ENCODE assay signal across 2 cellular contexts in the genomic region with DNA sequence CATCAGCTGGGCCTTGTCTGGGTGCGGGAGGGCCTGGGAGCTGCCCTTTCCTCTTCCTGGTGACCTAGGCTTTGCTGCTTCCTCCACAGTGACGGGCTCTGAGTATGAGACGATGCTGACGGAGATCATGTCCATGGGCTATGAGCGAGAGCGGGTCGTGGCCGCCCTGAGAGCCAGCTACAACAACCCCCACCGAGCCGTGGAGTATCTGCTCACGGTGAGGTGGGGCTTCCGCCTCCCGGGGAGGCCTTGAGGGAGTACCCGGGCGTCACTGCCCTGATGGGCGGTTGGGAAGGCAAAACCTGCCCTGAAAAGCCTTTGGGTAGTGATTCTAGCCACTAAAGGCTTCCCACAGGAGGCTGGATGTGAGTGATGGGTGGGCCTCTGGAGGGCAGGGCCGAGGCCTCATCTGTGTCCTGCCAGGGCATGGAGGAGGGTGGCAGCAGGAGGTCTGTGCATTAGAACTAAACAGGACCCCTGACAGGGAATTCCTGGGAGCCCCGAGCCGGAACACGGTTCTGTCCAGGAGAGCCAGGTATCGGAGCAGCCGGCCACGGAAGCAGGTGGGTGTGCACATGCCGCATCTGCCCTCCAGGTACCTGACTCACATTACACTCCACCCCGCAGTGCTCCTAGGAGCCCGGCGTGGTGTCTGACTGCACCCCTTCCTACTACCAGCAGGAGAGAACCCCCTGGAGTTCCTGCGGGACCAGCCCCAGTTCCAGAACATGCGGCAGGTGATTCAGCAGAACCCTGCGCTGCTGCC.
A peak's percentile ranks its signal among the peaks of the same experiment; 100 is the strongest.
TF ChIP-seq lines count a peak whose summit lies in the region.

No MANE protein-coding gene starts in this region.

TF ChIP-seq in WTC11, 78 proteins besides CTCF, POLR2A, EP300 and RAD21:
- TF ChIP-seq SOX15 (CRISPR knock-in tag; IDR thresholded peaks at IDR 0.05) = no peak
- TF ChIP-seq TEAD1 (CRISPR knock-in tag; IDR thresholded peaks at IDR 0.05) = no peak
- TF ChIP-seq ATF1 (CRISPR knock-in tag; IDR thresholded peaks at IDR 0.05) = no peak
- TF ChIP-seq, protein P1, sequence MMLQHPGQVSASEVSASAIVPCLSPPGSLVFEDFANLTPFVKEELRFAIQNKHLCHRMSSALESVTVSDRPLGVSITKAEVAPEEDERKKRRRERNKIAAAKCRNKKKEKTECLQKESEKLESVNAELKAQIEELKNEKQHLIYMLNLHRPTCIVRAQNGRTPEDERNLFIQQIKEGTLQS (CRISPR knock-in tag; conservative IDR thresholded peaks at IDR 0.05) = no peak
- no peak for TF ChIP-seq GABPB1 (CRISPR knock-in tag; IDR thresholded peaks at IDR 0.05)
TF ChIP-seq in WTC11: peak in this region for 0.

TF ChIP-seq in HepG2, 621 proteins besides CTCF, POLR2A, EP300 and RAD21:
- TF ChIP-seq, protein P2, sequence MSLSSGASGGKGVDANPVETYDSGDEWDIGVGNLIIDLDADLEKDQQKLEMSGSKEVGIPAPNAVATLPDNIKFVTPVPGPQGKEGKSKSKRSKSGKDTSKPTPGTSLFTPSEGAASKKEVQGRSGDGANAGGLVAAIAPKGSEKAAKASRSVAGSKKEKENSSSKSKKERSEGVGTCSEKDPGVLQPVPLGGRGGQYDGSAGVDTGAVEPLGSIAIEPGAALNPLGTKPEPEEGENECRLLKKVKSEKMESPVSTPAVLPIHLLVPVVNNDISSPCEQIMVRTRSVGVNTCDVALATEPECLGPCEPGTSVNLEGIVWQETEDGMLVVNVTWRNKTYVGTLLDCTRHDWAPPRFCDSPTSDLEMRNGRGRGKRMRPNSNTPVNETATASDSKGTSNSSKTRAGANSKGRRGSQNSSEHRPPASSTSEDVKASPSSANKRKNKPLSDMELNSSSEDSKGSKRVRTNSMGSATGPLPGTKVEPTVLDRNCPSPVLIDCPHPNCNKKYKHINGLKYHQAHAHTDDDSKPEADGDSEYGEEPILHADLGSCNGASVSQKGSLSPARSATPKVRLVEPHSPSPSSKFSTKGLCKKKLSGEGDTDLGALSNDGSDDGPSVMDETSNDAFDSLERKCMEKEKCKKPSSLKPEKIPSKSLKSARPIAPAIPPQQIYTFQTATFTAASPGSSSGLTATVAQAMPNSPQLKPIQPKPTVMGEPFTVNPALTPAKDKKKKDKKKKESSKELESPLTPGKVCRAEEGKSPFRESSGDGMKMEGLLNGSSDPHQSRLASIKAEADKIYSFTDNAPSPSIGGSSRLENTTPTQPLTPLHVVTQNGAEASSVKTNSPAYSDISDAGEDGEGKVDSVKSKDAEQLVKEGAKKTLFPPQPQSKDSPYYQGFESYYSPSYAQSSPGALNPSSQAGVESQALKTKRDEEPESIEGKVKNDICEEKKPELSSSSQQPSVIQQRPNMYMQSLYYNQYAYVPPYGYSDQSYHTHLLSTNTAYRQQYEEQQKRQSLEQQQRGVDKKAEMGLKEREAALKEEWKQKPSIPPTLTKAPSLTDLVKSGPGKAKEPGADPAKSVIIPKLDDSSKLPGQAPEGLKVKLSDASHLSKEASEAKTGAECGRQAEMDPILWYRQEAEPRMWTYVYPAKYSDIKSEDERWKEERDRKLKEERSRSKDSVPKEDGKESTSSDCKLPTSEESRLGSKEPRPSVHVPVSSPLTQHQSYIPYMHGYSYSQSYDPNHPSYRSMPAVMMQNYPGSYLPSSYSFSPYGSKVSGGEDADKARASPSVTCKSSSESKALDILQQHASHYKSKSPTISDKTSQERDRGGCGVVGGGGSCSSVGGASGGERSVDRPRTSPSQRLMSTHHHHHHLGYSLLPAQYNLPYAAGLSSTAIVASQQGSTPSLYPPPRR (CRISPR knock-in tag; IDR thresholded peaks at IDR 0.05; ENCODE audit: borderline replicate concordance) = no peak
- TF ChIP-seq ZSCAN20 (CRISPR knock-in tag; IDR thresholded peaks at IDR 0.05; ENCODE audit: borderline replicate concordance) (no peak), KDM2A (CRISPR knock-in tag; IDR thresholded peaks at IDR 0.05; ENCODE audit: borderline replicate concordance, low read depth) (no peak), ZSCAN9 (CRISPR knock-in tag; IDR thresholded peaks at IDR 0.05; ENCODE audit: borderline replicate concordance) (no peak), RBFOX2 (IDR thresholded peaks at IDR 0.05; ENCODE audit: low read depth, low read length) (0 out of 2 replicates have a peak, but pooled peaks have one; percentile 29)
- TF ChIP-seq, protein P3, sequence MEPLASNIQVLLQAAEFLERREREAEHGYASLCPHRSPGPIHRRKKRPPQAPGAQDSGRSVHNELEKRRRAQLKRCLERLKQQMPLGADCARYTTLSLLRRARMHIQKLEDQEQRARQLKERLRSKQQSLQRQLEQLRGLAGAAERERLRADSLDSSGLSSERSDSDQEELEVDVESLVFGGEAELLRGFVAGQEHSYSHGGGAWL (CRISPR knock-in tag; IDR thresholded peaks at IDR 0.05) = no peak
